In genomic region chr1:30819244-30819571, GRCh38 we compare ENCODE assay signal across 2 cellular contexts.
TF ChIP-seq lines count a peak whose summit lies in the region.

No MANE protein-coding gene starts in this region.

TF ChIP-seq in IMR-90, 13 proteins besides CTCF, POLR2A, EP300 and RAD21:
- TF ChIP-seq CEBPB (IDR thresholded peaks at IDR 0.05; ENCODE audit: low read depth, low read length): no peak
- TF ChIP-seq MAZ (IDR thresholded peaks at IDR 0.05; ENCODE audit: borderline replicate concordance, low read depth, low read length): no peak
- TF ChIP-seq SMC3 (IDR thresholded peaks at IDR 0.05; ENCODE audit: low read depth, low read length): no peak
- no peak for TF ChIP-seq NFE2L2 (IDR thresholded peaks at IDR 0.05; ENCODE audit: low read depth, low read length)
- no peak for TF ChIP-seq USF2 (IDR thresholded peaks at IDR 0.05; ENCODE audit: low read depth, low read length)
- TF ChIP-seq MXI1 (IDR thresholded peaks at IDR 0.05; ENCODE audit: borderline replicate concordance, low read depth, low read length): no peak
- TF ChIP-seq RFX5 (IDR thresholded peaks at IDR 0.05; ENCODE audit: low read depth, low read length): no peak
- TF ChIP-seq, protein P1, sequence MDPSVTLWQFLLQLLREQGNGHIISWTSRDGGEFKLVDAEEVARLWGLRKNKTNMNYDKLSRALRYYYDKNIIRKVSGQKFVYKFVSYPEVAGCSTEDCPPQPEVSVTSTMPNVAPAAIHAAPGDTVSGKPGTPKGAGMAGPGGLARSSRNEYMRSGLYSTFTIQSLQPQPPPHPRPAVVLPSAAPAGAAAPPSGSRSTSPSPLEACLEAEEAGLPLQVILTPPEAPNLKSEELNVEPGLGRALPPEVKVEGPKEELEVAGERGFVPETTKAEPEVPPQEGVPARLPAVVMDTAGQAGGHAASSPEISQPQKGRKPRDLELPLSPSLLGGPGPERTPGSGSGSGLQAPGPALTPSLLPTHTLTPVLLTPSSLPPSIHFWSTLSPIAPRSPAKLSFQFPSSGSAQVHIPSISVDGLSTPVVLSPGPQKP (IDR thresholded peaks at IDR 0.05; ENCODE audit: borderline replicate concordance, low read depth, low read length): no peak

TF ChIP-seq in SK-N-SH treated with all-trans-retinoic acid at 6 μM for 48 hours, 23 proteins besides CTCF, POLR2A, EP300 and RAD21:
- TF ChIP-seq ZNF565 (CRISPR knock-in tag; conservative IDR thresholded peaks at IDR 0.05; ENCODE audit: low read depth) (no peak), CSRNP3 (CRISPR knock-in tag; IDR thresholded peaks at IDR 0.05) (no peak), RARB (CRISPR knock-in tag; IDR thresholded peaks at IDR 0.05) (no peak), CSDC2 (CRISPR knock-in tag; IDR thresholded peaks at IDR 0.05) (no peak), ISL1 (CRISPR knock-in tag; IDR thresholded peaks at IDR 0.05) (no peak), ZNF8 (CRISPR knock-in tag; IDR thresholded peaks at IDR 0.05) (no peak), GLIS3 (CRISPR knock-in tag; IDR thresholded peaks at IDR 0.05) (no peak), PPARA (CRISPR knock-in tag; IDR thresholded peaks at IDR 0.05; ENCODE audit: borderline replicate concordance) (no peak), ARNTL (CRISPR knock-in tag; IDR thresholded peaks at IDR 0.05; ENCODE audit: borderline replicate concordance, low read depth) (no peak), ZFP30 (CRISPR knock-in tag; IDR thresholded peaks at IDR 0.05) (no peak), TOX (CRISPR knock-in tag; IDR thresholded peaks at IDR 0.05; ENCODE audit: borderline replicate concordance) (no peak), SNAI2 (CRISPR knock-in tag; IDR thresholded peaks at IDR 0.05) (no peak), CREB5 (CRISPR knock-in tag; IDR thresholded peaks at IDR 0.05; ENCODE audit: low read depth) (no peak), TSHZ2 (CRISPR knock-in tag; IDR thresholded peaks at IDR 0.05) (no peak), BACH2 (CRISPR knock-in tag; IDR thresholded peaks at IDR 0.05; ENCODE audit: borderline replicate concordance) (no peak), ZFP3 (CRISPR knock-in tag; IDR thresholded peaks at IDR 0.05) (no peak), ZC3H10 (CRISPR knock-in tag; IDR thresholded peaks at IDR 0.05) (no peak)
- TF ChIP-seq, protein P2, sequence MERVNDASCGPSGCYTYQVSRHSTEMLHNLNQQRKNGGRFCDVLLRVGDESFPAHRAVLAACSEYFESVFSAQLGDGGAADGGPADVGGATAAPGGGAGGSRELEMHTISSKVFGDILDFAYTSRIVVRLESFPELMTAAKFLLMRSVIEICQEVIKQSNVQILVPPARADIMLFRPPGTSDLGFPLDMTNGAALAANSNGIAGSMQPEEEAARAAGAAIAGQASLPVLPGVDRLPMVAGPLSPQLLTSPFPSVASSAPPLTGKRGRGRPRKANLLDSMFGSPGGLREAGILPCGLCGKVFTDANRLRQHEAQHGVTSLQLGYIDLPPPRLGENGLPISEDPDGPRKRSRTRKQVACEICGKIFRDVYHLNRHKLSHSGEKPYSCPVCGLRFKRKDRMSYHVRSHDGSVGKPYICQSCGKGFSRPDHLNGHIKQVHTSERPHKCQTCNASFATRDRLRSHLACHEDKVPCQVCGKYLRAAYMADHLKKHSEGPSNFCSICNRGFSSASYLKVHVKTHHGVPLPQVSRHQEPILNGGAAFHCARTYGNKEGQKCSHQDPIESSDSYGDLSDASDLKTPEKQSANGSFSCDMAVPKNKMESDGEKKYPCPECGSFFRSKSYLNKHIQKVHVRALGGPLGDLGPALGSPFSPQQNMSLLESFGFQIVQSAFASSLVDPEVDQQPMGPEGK (CRISPR knock-in tag; IDR thresholded peaks at IDR 0.05; ENCODE audit: borderline replicate concordance): no peak
TF ChIP-seq in SK-N-SH treated with all-trans-retinoic acid at 6 μM for 48 hours: peak in this region for 0.
